Comparison of ENCODE assay signal across 18 cellular contexts in genomic region chr13:40161931-40162330, GRCh38.
DNase-seq lines count a peak whose midpoint lies in the region; ATAC-seq and TF ChIP-seq lines count a peak whose summit lies in the region.
"Had no signal": no experiment of that assay in that cellular context is flagged by ENCODE, and none has a peak within 500 bp of the region (broad histone marks: within the 10 kb centered on the region; RNA-seq: fewer than 3 reads in every experiment).

No MANE protein-coding gene starts in this region.

- peak overlapping the region in 1 of 2 experiments; percentile 30 for H3K4ac ChIP-seq in mesenchymal stem cell (ENCODE audit: low read depth in 1 of 2, low read length in 2 of 2)

- peak overlapping the region; percentile 17 for H2AK5ac ChIP-seq in mesenchymal stem cell (ENCODE audit: low read length, severe bottlenecking)

- no peaks in the 10 kb centered on the region for H3K9me3 Mint-ChIP-seq in stimulated activated memory B cell treated with anti-CD40 and anti-IgM and Interleukin-4, amounts not matched to agents 10 μg/mL and 1 μg/mL and 100 μg/mL, for 72 hours

- H3K27me3 Mint-ChIP-seq in stimulated activated memory B cell treated with anti-CD40 and anti-IgM and Interleukin-4, amounts not matched to agents 10 μg/mL and 1 μg/mL and 100 μg/mL, for 72 hours, result no peaks in the 10 kb centered on the region

- intact Hi-C loops in Right ventricle myocardium superior (cut with DNase I), result no loop called here

- H3K4me3 ChIP-seq in right atrium auricular region (no peak overlapping the region), mesenchymal stem cell (ENCODE audit: insufficient read depth in 1 of 2, low read depth in 1 of 2, low read length in 2 of 2) (no peak overlapping the region)
- H3K4me3 ChIP-seq: SJSA1 had no signal

- H3K27me3 ChIP-seq in right atrium auricular region (no peaks in the 10 kb centered on the region), mesenchymal stem cell (ENCODE audit: control insufficient read depth in 1 of 2, insufficient read depth in 1 of 2, low read length in 2 of 2) (no peaks in the 10 kb centered on the region)
- H3K27me3 ChIP-seq: SJSA1 had no signal

- WGBS in mesenchymal stem cell, result 90% methylated on average over 2 of the region's 2 CpGs

- H4K91ac ChIP-seq in mesenchymal stem cell (ENCODE audit: low read length), result no peak overlapping the region

- H2BK15ac ChIP-seq in mesenchymal stem cell (ENCODE audit: low read depth, poor library complexity, severe bottlenecking), result no peak overlapping the region

- ATAC-seq in Right ventricle myocardium superior (ENCODE audit: poor library complexity) (peak; percentile 72), HG03196 (IDR thresholded peaks at IDR 0.05; ENCODE audit: unreplicated experiment) (no peak)
- no peak for ATAC-seq in stimulated activated memory B cell treated with anti-CD40 and anti-IgM and Interleukin-4, amounts not matched to agents 10 μg/mL and 1 μg/mL and 100 μg/mL, for 72 hours
- ATAC-seq: HepG2 had no signal

- no peak overlapping the region for H3K4me3 Mint-ChIP-seq in stimulated activated memory B cell treated with anti-CD40 and anti-IgM and Interleukin-4, amounts not matched to agents 10 μg/mL and 1 μg/mL and 100 μg/mL, for 72 hours
- H3K4me3 Mint-ChIP-seq: HFFc6 had no signal

- no peaks in the 10 kb centered on the region for H3K79me1 ChIP-seq in mesenchymal stem cell (replicated peaks; ENCODE audit: low read length, poor library complexity, severe bottlenecking)

- H2AFZ ChIP-seq in mesenchymal stem cell (ENCODE audit: low read depth, low read length), result no peak overlapping the region

- peak overlapping the region in 1 of 2 experiments; percentile 55 for H2BK12ac ChIP-seq in mesenchymal stem cell (ENCODE audit: low read length in 2 of 2)

- H4K8ac ChIP-seq in mesenchymal stem cell (ENCODE audit: low read length), result no peak overlapping the region

- H3K36me3 ChIP-seq in right atrium auricular region (no peaks in the 10 kb centered on the region), mesenchymal stem cell (ENCODE audit: control insufficient read depth in 1 of 2, insufficient read depth in 2 of 2, low read depth in 1 of 2, low read length in 2 of 2) (no peaks in the 10 kb centered on the region)
- H3K36me3 ChIP-seq: SJSA1 had no signal

- peak overlapping the region; percentile 80 for H3K27ac Mint-ChIP-seq in stimulated activated memory B cell treated with anti-CD40 and anti-IgM and Interleukin-4, amounts not matched to agents 10 μg/mL and 1 μg/mL and 100 μg/mL, for 72 hours
- H3K27ac Mint-ChIP-seq: HFFc6 had no signal

- no peak for TF ChIP-seq CTCF in right atrium auricular region (IDR thresholded peaks at IDR 0.05)

- no peak overlapping the region for H3K18ac ChIP-seq in mesenchymal stem cell (ENCODE audit: low read depth in 1 of 2, low read length in 2 of 2)

- H2BK120ac ChIP-seq in mesenchymal stem cell (ENCODE audit: low read depth, low read length), result no peak overlapping the region

- H2BK5ac ChIP-seq in mesenchymal stem cell (ENCODE audit: low read depth, low read length, poor library complexity, severe bottlenecking), result no peak overlapping the region

- no peak overlapping the region for H3K23ac ChIP-seq in mesenchymal stem cell (ENCODE audit: low read length in 2 of 2)

- H3K4me1 ChIP-seq in right atrium auricular region (no peaks in the 10 kb centered on the region), mesenchymal stem cell (ENCODE audit: control insufficient read depth, insufficient read depth, low read depth, low read length) (peaks cover 18% of the 10 kb centered on the region)

- no peak overlapping the region for H3K9ac ChIP-seq in mesenchymal stem cell (ENCODE audit: low read length)

- H3K4me2 ChIP-seq in mesenchymal stem cell (ENCODE audit: low read length, poor library complexity, severe bottlenecking), result no peak overlapping the region

- H3K4me1 Mint-ChIP-seq in stimulated activated memory B cell treated with anti-CD40 and anti-IgM and Interleukin-4, amounts not matched to agents 10 μg/mL and 1 μg/mL and 100 μg/mL, for 72 hours, result peaks cover 56% of the 10 kb centered on the region

- H3K27ac ChIP-seq in right atrium auricular region, result no peak overlapping the region
- H3K27ac ChIP-seq in mesenchymal stem cell (ENCODE audit: low read length, poor library complexity, severe bottlenecking), result no peak overlapping the region
- H3K27ac ChIP-seq: C4-2B, SJSA1 had no signal

- no peaks in the 10 kb centered on the region for H3K36me3 Mint-ChIP-seq in stimulated activated memory B cell treated with anti-CD40 and anti-IgM and Interleukin-4, amounts not matched to agents 10 μg/mL and 1 μg/mL and 100 μg/mL, for 72 hours

- H3K9me3 ChIP-seq in right atrium auricular region, result no peaks in the 10 kb centered on the region
- H3K9me3 ChIP-seq in mesenchymal stem cell (ENCODE audit: control insufficient read depth, low read length), result no peaks in the 10 kb centered on the region
- H3K9me3 ChIP-seq: SJSA1 had no signal

- no peak overlapping the region for H3K14ac ChIP-seq in mesenchymal stem cell (ENCODE audit: low read length in 2 of 2)

- no peak for DNase-seq in Right ventricle myocardium superior
- DNase-seq in right atrium auricular region (ENCODE audit: low spot score), result no peak
- DNase-seq in NCI-H2171 treated with DMSO at 0.1 percent for 48 hours (lab: John Stamatoyannopoulos, UW), result peak; percentile 87
- DNase-seq in mesenchymal stem cell, result no peak
- no peak for DNase-seq in DMS79 (lab: John Stamatoyannopoulos, UW)
- no peak for DNase-seq in activated CD4-positive, CD25-positive, alpha-beta regulatory T cell treated with anti-CD3 and anti-CD28 coated beads, Interleukin-2, amount 50 U/mL, for 72 hours
- DNase-seq: EL, HFFc6, KG1, NCI-H1436, NCI-H2081 treated with DMSO at 0.1 percent for 48 hours, NCI-H748 treated with DMSO at 0.1 percent for 48 hours, RPMI8226 had no signal
